9 cellular contexts compared by ENCODE assay signal in the genomic region with DNA sequence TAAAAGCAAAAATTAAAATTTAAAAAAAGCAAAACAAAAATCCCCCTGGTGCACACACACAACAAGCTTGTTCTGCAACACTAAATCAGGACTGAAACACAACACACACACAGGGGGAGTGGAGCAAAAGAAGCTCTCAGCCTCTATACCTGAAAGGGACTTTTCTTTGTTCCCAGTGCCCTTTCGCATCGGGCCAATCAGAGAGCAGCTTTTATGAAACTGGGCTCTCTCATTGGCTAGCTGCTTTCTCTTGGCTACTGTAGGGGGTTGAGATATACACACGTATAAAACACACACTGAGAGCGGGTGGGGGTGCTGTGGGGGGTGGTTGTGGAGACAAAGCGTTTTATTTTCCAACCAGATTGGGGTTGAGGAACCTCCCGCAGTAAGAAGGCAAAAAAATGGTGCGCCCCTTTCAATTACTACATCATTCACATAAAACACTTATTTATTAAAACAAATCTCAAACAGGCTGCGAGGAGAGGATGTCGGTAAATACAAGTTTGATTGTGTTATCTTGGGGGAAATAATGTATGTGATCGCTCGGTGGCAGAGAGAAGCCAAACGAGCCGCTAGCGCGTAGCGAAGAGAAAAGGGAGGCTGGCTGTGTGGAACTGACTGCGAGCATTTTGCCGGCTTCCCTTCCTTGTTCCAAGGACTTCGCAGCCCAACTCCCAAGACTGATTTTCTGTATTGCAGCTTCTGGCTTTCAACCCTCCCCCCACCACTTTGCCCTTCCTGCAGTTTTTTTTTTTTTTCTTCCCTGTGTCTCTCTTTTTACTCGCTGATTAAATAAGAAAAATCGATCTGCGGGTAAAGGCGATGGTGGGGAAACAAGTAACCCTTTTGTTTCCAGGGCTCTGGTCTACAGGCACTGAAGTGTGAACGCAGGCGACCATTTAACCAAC. TPM values are rescaled to one million over a fixed set of nuclear protein-coding genes. Genes with fewer than 3 reads are reported as not detected.
DNase-seq lines count a peak whose midpoint lies in the region; ATAC-seq, FAIRE-seq and TF ChIP-seq lines count a peak whose summit lies in the region.
"Had no signal": no experiment of that assay in that cellular context is flagged by ENCODE, and none has a peak within 500 bp of the region (broad histone marks: within the 10 kb centered on the region; RNA-seq: fewer than 3 reads in every experiment).

No MANE protein-coding gene starts in this region.

- no peaks in the 10 kb centered on the region for H3K36me3 Mint-ChIP-seq in stimulated activated effector memory CD8-positive, alpha-beta T cell treated with anti-CD3 and anti-CD28 coated beads, Interleukin-12 subunit alpha, Interleukin-12 subunit beta, amount 100 ng/mL, for 72 hours

- peaks cover 8% of the 10 kb centered on the region for H3K9me3 Mint-ChIP-seq in stimulated activated effector memory CD8-positive, alpha-beta T cell treated with anti-CD3 and anti-CD28 coated beads, Interleukin-12 subunit alpha, Interleukin-12 subunit beta, amount 100 ng/mL, for 72 hours

- H3K27ac Mint-ChIP-seq in stimulated activated effector memory CD8-positive, alpha-beta T cell treated with anti-CD3 and anti-CD28 coated beads, Interleukin-12 subunit alpha, Interleukin-12 subunit beta, amount 100 ng/mL, for 72 hours, result no peak overlapping the region

- no peaks in the 10 kb centered on the region for H3K4me1 Mint-ChIP-seq in stimulated activated effector memory CD8-positive, alpha-beta T cell treated with anti-CD3 and anti-CD28 coated beads, Interleukin-12 subunit alpha, Interleukin-12 subunit beta, amount 100 ng/mL, for 72 hours

- TF ChIP-seq CTCF in kidney epithelial cell (IDR thresholded peaks at IDR 0.05; ENCODE audit: insufficient read depth, low read length, poor library complexity, severe bottlenecking), result no peak

- no peaks in the 10 kb centered on the region for H3K27me3 ChIP-seq in kidney epithelial cell (ENCODE audit: control insufficient read depth, insufficient read depth, low read length)

- FAIRE-seq in RCC 7860 (lab: Jason Lieb, UNC), result peak; percentile 96

- peak; percentile 38 to 55 for ATAC-seq in activated CD4-positive, CD25-positive, alpha-beta regulatory T cell treated with anti-CD3 and anti-CD28 coated beads, Interleukin-2, amount 50 U/mL, for 24 hours
- peak; percentile 64 for ATAC-seq in stimulated activated effector memory CD8-positive, alpha-beta T cell treated with anti-CD3 and anti-CD28 coated beads, Interleukin-12 subunit alpha, Interleukin-12 subunit beta, amount 100 ng/mL, for 72 hours

- H3K4me3 Mint-ChIP-seq in stimulated activated effector memory CD8-positive, alpha-beta T cell treated with anti-CD3 and anti-CD28 coated beads, Interleukin-12 subunit alpha, Interleukin-12 subunit beta, amount 100 ng/mL, for 72 hours, result peak overlapping the region; percentile 46

- H3K36me3 ChIP-seq in kidney epithelial cell (ENCODE audit: control insufficient read depth, insufficient read depth, low read length), result no peaks in the 10 kb centered on the region

- H3K4me3 ChIP-seq in kidney epithelial cell (ENCODE audit: low read depth, low read length), result peak overlapping the region; percentile 80

- no peak for DNase-seq in activated CD4-positive, CD25-positive, alpha-beta regulatory T cell (lab: John Stamatoyannopoulos, UW)
- DNase-seq in GOT3 (lab: John Stamatoyannopoulos, UW) (peak; percentile 30), KG1 (lab: John Stamatoyannopoulos, UW) (peak; percentile 36), RCC 7860 (ENCODE audit: low spot score) (peak; percentile 95), dedifferentiated amniotic fluid mesenchymal stem cell (ENCODE audit: extremely low spot score) (peak; percentile 78), kidney epithelial cell (ENCODE audit: low read depth) (peak; percentile 89)
- DNase-seq in stimulated activated effector memory CD8-positive, alpha-beta T cell treated with anti-CD3 and anti-CD28 coated beads, Interleukin-12 subunit alpha, Interleukin-12 subunit beta, amount 100 ng/mL, for 72 hours (ENCODE audit: low spot score in 2 of 2), result no peak
- DNase-seq: DND-41 had no signal

RNA-seq across cellular contexts. Expression of gene ZNF608, which starts 2.5 kb away (rescaled TPM):
- 50.2 and 67.7 TPM in 2 replicates for total RNA-seq in kidney epithelial cell

Comparison
In these comparisons a context has a peak if more than half of its experiments do, and no peak if none do; other contexts are left out.
1. DNase-seq: peak in GOT3 (single experiment), KG1 (single experiment), RCC 7860 (single experiment), dedifferentiated amniotic fluid mesenchymal stem cell (single experiment) and kidney epithelial cell (single experiment); none in activated CD4-positive, CD25-positive, alpha-beta regulatory T cell (0 of 4) and stimulated activated effector memory CD8-positive, alpha-beta T cell treated with anti-CD3 and anti-CD28 coated beads, Interleukin-12 subunit alpha, Interleukin-12 subunit beta, amount 100 ng/mL, for 72 hours (0 of 2).